ENCODE assay signal across 14 cellular contexts in genomic region chr2:240247868-240248820, GRCh38.
DNase-seq lines count a peak whose midpoint lies in the region; ATAC-seq and TF ChIP-seq lines count a peak whose summit lies in the region.
"Had no signal": no experiment of that assay in that cellular context is flagged by ENCODE, and none has a peak within 500 bp of the region (broad histone marks: within the 10 kb centered on the region; RNA-seq: fewer than 3 reads in every experiment).

No MANE protein-coding gene starts in this region.

- H3K36me3 ChIP-seq in tibial nerve, result no peaks in the 10 kb centered on the region

- H3K36me3 Mint-ChIP-seq in brain, result no peaks in the 10 kb centered on the region
- H3K36me3 Mint-ChIP-seq in neural crest cell (ENCODE audit: low read depth), result no peaks in the 10 kb centered on the region
- H3K36me3 Mint-ChIP-seq: natural killer cell had no signal

- H3K4me3 Mint-ChIP-seq in brain (no peak overlapping the region), neural crest cell (no peak overlapping the region)
- H3K4me3 Mint-ChIP-seq: natural killer cell had no signal

- peak overlapping the region in 4 of 5 experiments; percentile 47 to 91 (median 74) for H3K27ac Mint-ChIP-seq in brain
- no peak overlapping the region for H3K27ac Mint-ChIP-seq in neural crest cell (ENCODE audit: unreplicated experiment)
- H3K27ac Mint-ChIP-seq: natural killer cell had no signal

- H3K27me3 Mint-ChIP-seq in brain (peaks cover 8% of the 10 kb centered on the region), neural crest cell (ENCODE audit: low read depth) (no peaks in the 10 kb centered on the region)

- TF ChIP-seq CTCF in brain (conservative IDR thresholded peaks at IDR 0.05), result no peak
- no peak for TF ChIP-seq CTCF in neural crest cell (conservative IDR thresholded peaks at IDR 0.05)
- TF ChIP-seq CTCF in tibial nerve (IDR thresholded peaks at IDR 0.05), result no peak

- H3K9me3 ChIP-seq in tibial nerve, result no peaks in the 10 kb centered on the region

- H3K9me3 Mint-ChIP-seq in brain (peaks cover 0 to 5% (median 2%) of the 10 kb centered on the region in 5 experiments), neural crest cell (no peaks in the 10 kb centered on the region)
- H3K9me3 Mint-ChIP-seq: natural killer cell had no signal

- peak; percentile 31 for DNase-seq in left ventricle myocardium superior
- no peak for DNase-seq in left cardiac atrium
- peak; percentile 1 for DNase-seq in neural crest cell (ENCODE audit: low read depth, low spot score)
- peak in 1 of 2 donors; percentile 4 for DNase-seq in tibial nerve (ENCODE audit: low spot score in 2 of 2)
- DNase-seq in activated CD4-positive, CD25-positive, alpha-beta regulatory T cell (lab: John Stamatoyannopoulos, UW), result no peak
- DNase-seq: activated CD4-positive, alpha-beta T cell treated with anti-CD3 and anti-CD28 coated beads, Interleukin-2, amount 50 U/mL, for 4 hours; foreskin melanocyte; natural killer cell; NCI-H1048; NCI-H748 treated with DMSO at 0.1 percent for 48 hours had no signal

- H3K4me1 Mint-ChIP-seq in brain (peaks cover 85% of the 10 kb centered on the region), neural crest cell (peaks cover 45% of the 10 kb centered on the region)
- H3K4me1 Mint-ChIP-seq: natural killer cell had no signal

- intact Hi-C loops in left ventricle myocardium superior (cut with micrococcal nuclease), result no loop called here
- intact Hi-C loops in left cardiac atrium (cut with DNase I), result no loop called here

- H3K4me3 ChIP-seq in tibial nerve, result no peak overlapping the region
- H3K4me3 ChIP-seq: PC-9 had no signal

- no peak for TF ChIP-seq POLR2A in tibial nerve (IDR thresholded peaks at IDR 0.05)

- no peaks in the 10 kb centered on the region for H3K27me3 ChIP-seq in tibial nerve

- ATAC-seq in left ventricle myocardium superior (no peak), left cardiac atrium (no peak), GM18868 (IDR thresholded peaks at IDR 0.05; ENCODE audit: unreplicated experiment) (no peak), HG02852 (IDR thresholded peaks at IDR 0.05; ENCODE audit: unreplicated experiment) (no peak)
- ATAC-seq: natural killer cell had no signal

- peak overlapping the region in 3 of 4 donors; percentile 91 to 97 (median 94) for H3K27ac ChIP-seq in tibial nerve
- H3K27ac ChIP-seq: PC-9 had no signal

- 51 to 56% methylated on average over 4 to 11 of the region's 18 CpGs for WGBS in tibial nerve, 2 donors

- TF ChIP-seq EP300 in tibial nerve (IDR thresholded peaks at IDR 0.05), result no peak

- H3K4me1 ChIP-seq in tibial nerve, result peaks cover 0 to 56% (median 45%) of the 10 kb centered on the region in 4 donors

Comparison
In these comparisons a context has a peak if more than half of its experiments do, and no peak if none do; other contexts are left out.
1. DNase-seq: peak in left ventricle myocardium superior (single experiment) and neural crest cell (single experiment); none in left cardiac atrium (single experiment) and activated CD4-positive, CD25-positive, alpha-beta regulatory T cell (0 of 4).